ENCODE assay signal across 20 cellular contexts in the genomic region with DNA sequence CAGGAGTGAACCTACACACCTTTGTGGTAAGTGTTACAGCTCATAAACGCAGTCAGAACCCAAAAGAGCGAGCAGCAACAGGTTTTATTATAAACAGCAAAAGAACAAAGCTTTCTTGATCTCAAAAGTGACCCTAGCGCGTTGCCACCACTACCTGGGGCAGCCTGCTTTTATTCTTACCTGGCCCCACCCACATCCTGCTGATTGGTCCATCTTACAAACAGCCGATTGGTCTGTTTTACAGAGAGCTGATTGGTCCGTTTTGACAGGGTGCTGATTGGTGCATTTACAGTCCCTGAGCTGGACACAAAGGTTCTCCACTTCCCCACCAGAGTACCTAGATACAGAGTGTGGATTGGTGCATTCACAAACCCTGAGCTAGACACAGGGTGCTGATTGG.
DNase-seq lines count a peak whose midpoint lies in the region; ATAC-seq and TF ChIP-seq lines count a peak whose summit lies in the region.
"Had no signal": no experiment of that assay in that cellular context is flagged by ENCODE, and none has a peak within 500 bp of the region (broad histone marks: within the 10 kb centered on the region; RNA-seq: fewer than 3 reads in every experiment).

No MANE protein-coding gene starts in this region.

- H3K4me3 Mint-ChIP-seq in osteocyte (ENCODE audit: unreplicated experiment): no peak overlapping the region
- H3K4me3 Mint-ChIP-seq: CD14-positive monocyte; CD4-positive, alpha-beta memory T cell; H9 had no signal

- TF ChIP-seq CTCF in DND-41 (IDR thresholded peaks at IDR 0.05; ENCODE audit: borderline replicate concordance, extremely low read depth, low read length, poor library complexity, severe bottlenecking): no peak
- TF ChIP-seq CTCF in osteocyte (IDR thresholded peaks at IDR 0.05): no peak
- no peak for TF ChIP-seq CTCF in WERI-Rb-1 (IDR thresholded peaks at IDR 0.05; ENCODE audit: low read depth, low read length)
- no peak for TF ChIP-seq CTCF in spleen (IDR thresholded peaks at IDR 0.05 in 8 of 11, conservative IDR thresholded peaks at IDR 0.05 in 3 of 11)

- WGBS in spleen, 5 donors: 84 to 91% (median 88%) methylated on average over 6 of the region's 6 CpGs

- H3K36me3 ChIP-seq in DND-41 (ENCODE audit: insufficient read depth, low read length) (no peaks in the 10 kb centered on the region), WERI-Rb-1 (no peaks in the 10 kb centered on the region), spleen (no peaks in the 10 kb centered on the region)
- H3K36me3 ChIP-seq in effector memory CD4-positive, alpha-beta T cell (ENCODE audit: control insufficient read depth, insufficient read depth, low read length): no peaks in the 10 kb centered on the region
- H3K36me3 ChIP-seq: BE2C had no signal

- H3K4me1 Mint-ChIP-seq in osteocyte (ENCODE audit: unreplicated experiment): peaks cover 28% of the 10 kb centered on the region
- H3K4me1 Mint-ChIP-seq: CD14-positive monocyte; CD4-positive, alpha-beta memory T cell; H9 had no signal

- H3K9me3 Mint-ChIP-seq in osteocyte (ENCODE audit: unreplicated experiment): no peaks in the 10 kb centered on the region
- H3K9me3 Mint-ChIP-seq: CD4-positive, alpha-beta memory T cell; H9 had no signal

- intact Hi-C loops in spleen (cut with DNase I; ENCODE audit: low total_unique reads) (no loop called here), posterior cingulate gyrus (cut with DNase I) (no loop called here)

- no peak for ATAC-seq in DND-41 (ENCODE audit: insufficient read depth, low read depth)
- ATAC-seq: HCT116 had no signal

- H3K27me3 ChIP-seq in DND-41 (ENCODE audit: insufficient read depth, low read length, poor library complexity) (no peaks in the 10 kb centered on the region), WERI-Rb-1 (ENCODE audit: insufficient read depth, low read depth, severe bottlenecking) (peaks cover 49% of the 10 kb centered on the region), spleen (replicated peaks in 1 of 7) (no peaks in the 10 kb centered on the region)
- no peaks in the 10 kb centered on the region for H3K27me3 ChIP-seq in effector memory CD4-positive, alpha-beta T cell (replicated peaks; ENCODE audit: control insufficient read depth, insufficient read depth, low read length, poor library complexity, severe bottlenecking)
- H3K27me3 ChIP-seq: BE2C; BLaER1 treated with 17β-estradiol and CSF1 and Interleukin-3, amounts not matched to agents 10 nM and 100 nM had no signal

- H3K27ac Mint-ChIP-seq in osteocyte (ENCODE audit: unreplicated experiment): no peak overlapping the region
- H3K27ac Mint-ChIP-seq: CD14-positive monocyte; CD4-positive, alpha-beta memory T cell; H9 had no signal

- no peak overlapping the region for H3K9ac ChIP-seq in DND-41 (ENCODE audit: low read depth, low read length)
- H3K9ac ChIP-seq: BLaER1 treated with 17β-estradiol and CSF1 and Interleukin-3, amounts not matched to agents 10 nM and 100 nM; GM23248 had no signal

- H3K27me3 Mint-ChIP-seq in osteocyte (ENCODE audit: unreplicated experiment): no peaks in the 10 kb centered on the region
- H3K27me3 Mint-ChIP-seq: CD4-positive, alpha-beta memory T cell had no signal

- DNase-seq in DND-41 (no peak), RPMI8226 (peak; percentile 64), islet precursor cell (peak; percentile 20), osteocyte (ENCODE audit: extremely low spot score, unreplicated experiment) (peak; percentile 23), WERI-Rb-1 (no peak), spleen (no peak), posterior cingulate gyrus (no peak)
- DNase-seq in effector memory CD4-positive, alpha-beta T cell: no peak
- DNase-seq: BE2C; Calu3; CD4-positive, alpha-beta memory T cell; COR-L47; DMS53; DMS79 treated with DMSO at 0.1 percent for 48 hours; GM23248; H9 had no signal

- H3K4me3 ChIP-seq in DND-41 (ENCODE audit: low read depth in 1 of 2, low read length in 2 of 2) (no peak overlapping the region), WERI-Rb-1 (ENCODE audit: low read depth, low read length) (no peak overlapping the region), spleen (no peak overlapping the region)
- H3K4me3 ChIP-seq in effector memory CD4-positive, alpha-beta T cell (ENCODE audit: insufficient read depth, low read depth, low read length, poor library complexity, severe bottlenecking): no peak overlapping the region
- H3K4me3 ChIP-seq: BLaER1 treated with 17β-estradiol and CSF1 and Interleukin-3, amounts not matched to agents 10 nM and 100 nM; GM23248 had no signal

- no peaks in the 10 kb centered on the region for H3K79me2 ChIP-seq in DND-41 (ENCODE audit: insufficient read depth, low read length)

- no peak overlapping the region for H3K4me2 ChIP-seq in DND-41 (ENCODE audit: insufficient read depth, low read length)
- H3K4me2 ChIP-seq: BLaER1 treated with 17β-estradiol and CSF1 and Interleukin-3, amounts not matched to agents 10 nM and 100 nM had no signal

- TF ChIP-seq POLR2A in spleen (IDR thresholded peaks at IDR 0.05): no peak

- no peaks in the 10 kb centered on the region for H3K36me3 Mint-ChIP-seq in osteocyte (ENCODE audit: unreplicated experiment)
- H3K36me3 Mint-ChIP-seq: CD14-positive monocyte; CD4-positive, alpha-beta memory T cell had no signal

- no peaks in the 10 kb centered on the region for H4K20me1 ChIP-seq in DND-41 (ENCODE audit: insufficient read depth, low read length)
- H4K20me1 ChIP-seq: BLaER1 treated with 17β-estradiol and CSF1 and Interleukin-3, amounts not matched to agents 10 nM and 100 nM had no signal

- H3K27ac ChIP-seq in DND-41 (ENCODE audit: low read length) (0 out of 2 replicates have a peak overlapping the region, but pooled peaks have one; percentile 32), WERI-Rb-1 (no peak overlapping the region), spleen (no peak overlapping the region)
- H3K27ac ChIP-seq in effector memory CD4-positive, alpha-beta T cell (ENCODE audit: insufficient read depth, low read length, poor library complexity, severe bottlenecking): no peak overlapping the region
- H3K27ac ChIP-seq: 22Rv1; BLaER1 treated with 17β-estradiol and CSF1 and Interleukin-3, amounts not matched to agents 10 nM and 100 nM; GM23248 had no signal

- H3K9me3 ChIP-seq in DND-41 (ENCODE audit: insufficient read depth, low read length, severe bottlenecking) (peaks cover under 1% of the 10 kb centered on the region), WERI-Rb-1 (ENCODE audit: severe bottlenecking) (no peaks in the 10 kb centered on the region), spleen (peaks cover 0 to 9% (median 0%) of the 10 kb centered on the region in 8 donors)
- no peaks in the 10 kb centered on the region for H3K9me3 ChIP-seq in effector memory CD4-positive, alpha-beta T cell (ENCODE audit: control insufficient read depth, low read length)
- H3K9me3 ChIP-seq: BE2C had no signal

- peaks cover 38% of the 10 kb centered on the region for H3K4me1 ChIP-seq in DND-41 (ENCODE audit: insufficient read depth, low read length)
- no peaks in the 10 kb centered on the region for H3K4me1 ChIP-seq in spleen
- no peaks in the 10 kb centered on the region for H3K4me1 ChIP-seq in effector memory CD4-positive, alpha-beta T cell (ENCODE audit: control insufficient read depth, insufficient read depth, low read length, poor library complexity, severe bottlenecking)
- H3K4me1 ChIP-seq: BE2C had no signal

- no peak overlapping the region for H2AFZ ChIP-seq in DND-41 (ENCODE audit: low read depth, low read length)
- H2AFZ ChIP-seq: GM23248 had no signal

Comparison
In these comparisons a context has a peak if more than half of its experiments do, and no peak if none do; other contexts are left out.
1. DNase-seq: peak in RPMI8226 (single experiment), islet precursor cell (single experiment) and osteocyte (single experiment); none in DND-41 (single experiment), WERI-Rb-1 (single experiment), spleen (single experiment), effector memory CD4-positive, alpha-beta T cell (0 of 3) and posterior cingulate gyrus (0 of 10).